ENCODE assay signal across 8 cellular contexts in the genomic region with DNA sequence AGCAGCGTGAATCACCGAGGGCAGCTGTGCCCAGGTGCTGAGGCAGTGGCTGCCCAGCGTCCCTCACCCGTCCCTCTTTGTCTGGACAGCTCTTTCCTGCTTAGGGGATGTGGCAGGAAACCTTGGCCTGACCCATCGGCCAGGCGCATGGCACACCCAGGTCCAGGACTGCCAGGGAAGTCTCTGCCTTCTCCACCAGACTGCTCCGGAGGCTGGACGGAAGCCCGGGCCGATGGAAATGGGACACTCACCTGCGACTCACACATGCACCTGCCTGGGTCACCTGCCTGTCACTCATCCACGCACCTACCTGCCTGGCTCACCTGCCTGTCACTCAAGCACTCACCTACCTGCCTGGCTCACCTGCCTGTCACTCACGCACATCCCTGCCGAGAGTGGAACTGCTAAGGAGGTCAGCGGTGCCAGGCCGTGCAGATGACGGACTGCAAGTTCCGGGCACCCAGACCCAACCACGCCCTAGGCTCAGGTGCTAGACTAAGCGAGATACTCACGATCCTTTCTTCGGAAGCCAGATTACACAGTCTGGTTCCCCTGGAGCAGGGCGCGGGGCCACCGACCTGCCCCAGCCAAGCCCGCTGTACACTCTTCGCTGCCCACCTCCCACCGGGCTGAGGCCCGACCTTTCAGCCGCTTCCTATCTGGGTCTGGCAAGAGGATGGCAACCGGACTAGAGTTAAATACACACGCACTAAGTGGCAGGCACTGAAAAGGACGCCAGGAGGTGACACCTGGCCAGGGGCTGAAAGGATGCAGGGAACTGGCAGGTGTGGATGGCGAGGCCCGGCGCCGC. TPM values are rescaled to one million over a fixed set of nuclear protein-coding genes. Genes with fewer than 3 reads are reported as not detected.
DNase-seq lines count a peak whose midpoint lies in the region; ATAC-seq and TF ChIP-seq lines count a peak whose summit lies in the region.

No MANE protein-coding gene starts in this region.

- intact Hi-C loops in gastrocnemius medialis (cut with DNase I; ENCODE audit: low total_unique reads): loop anchor here (1.0 to 5.0 kb wide), 5 partner anchors 34 to 156 kb away; partner anchors contain the start of genes ACAP3, AURKAIP1, B3GALT6 and C1orf159

- H3K9me3 ChIP-seq in SJSA1 (replicated peaks) (no peaks in the 10 kb centered on the region; the same call in 1 of the 2 replicates), gastrocnemius medialis (no peaks in the 10 kb centered on the region)

- peaks cover 41% of the 10 kb centered on the region for H3K4me1 Mint-ChIP-seq in activated T-cell treated with anti-CD3 and anti-CD28 coated beads, Interleukin-2, amount 50 U/mL, for 24 hours (ENCODE audit: low read depth)

- TF ChIP-seq CTCF in fibroblast of the aortic adventitia (IDR thresholded peaks at IDR 0.05; ENCODE audit: insufficient read depth, low read length): no peak
- no peak for TF ChIP-seq CTCF in gastrocnemius medialis (IDR thresholded peaks at IDR 0.05 in 4 of 5, conservative IDR thresholded peaks at IDR 0.05 in 1 of 5)

- peaks cover 48% of the 10 kb centered on the region for H3K36me3 Mint-ChIP-seq in activated T-cell treated with anti-CD3 and anti-CD28 coated beads, Interleukin-2, amount 50 U/mL, for 24 hours (ENCODE audit: low read depth)

- in situ Hi-C loops in gastrocnemius medialis (cut with MboI; ENCODE audit: low sequenced_read_pairs in 4 of 4): loop anchor here in 2 of 4 donors (25.0 kb wide), 2 partner anchors 135 to 160 kb away; partner anchors contain the start of gene C1orf159 (in 1 of the 2)

- H3K36me3 ChIP-seq in SJSA1 (peaks cover 58% of the 10 kb centered on the region), gastrocnemius medialis (peaks cover 0 to 9% of the 10 kb centered on the region in 2 donors)

- H3K4me3 ChIP-seq in SJSA1 (peak overlapping the region; percentile 100), fibroblast of the aortic adventitia (ENCODE audit: low read depth, low read length) (peak overlapping the region; percentile 87), gastrocnemius medialis (peak overlapping the region; percentile 79 to 92 (median 88))

- H3K27me3 ChIP-seq in SJSA1 (replicated peaks) (no peaks in the 10 kb centered on the region), gastrocnemius medialis (no peaks in the 10 kb centered on the region)

- peak overlapping the region; percentile 94 for H3K27ac Mint-ChIP-seq in activated T-cell treated with anti-CD3 and anti-CD28 coated beads, Interleukin-2, amount 50 U/mL, for 24 hours

- peaks cover 69% of the 10 kb centered on the region for H3K4me1 ChIP-seq in SJSA1 (replicated peaks)
- peaks cover 34 to 43% of the 10 kb centered on the region in 2 donors for H3K4me1 ChIP-seq in gastrocnemius medialis

- no peak for TF ChIP-seq POLR2A in gastrocnemius medialis (IDR thresholded peaks at IDR 0.05)

- no peaks in the 10 kb centered on the region for H3K27me3 Mint-ChIP-seq in activated T-cell treated with anti-CD3 and anti-CD28 coated beads, Interleukin-2, amount 50 U/mL, for 24 hours

- H3K4me3 Mint-ChIP-seq in activated T-cell treated with anti-CD3 and anti-CD28 coated beads, Interleukin-2, amount 50 U/mL, for 24 hours: peak overlapping the region; percentile 91

- H3K9me3 Mint-ChIP-seq in activated T-cell treated with anti-CD3 and anti-CD28 coated beads, Interleukin-2, amount 50 U/mL, for 24 hours: no peaks in the 10 kb centered on the region

- peak overlapping the region; percentile 87 for H3K27ac ChIP-seq in SJSA1
- peak overlapping the region; percentile 83 to 93 (median 90) for H3K27ac ChIP-seq in gastrocnemius medialis

- no peak for DNase-seq in activated T-cell treated with anti-CD3 and anti-CD28 coated beads, Interleukin-2, amount 50 U/mL, for 24 hours
- no peak for DNase-seq in activated T-cell treated with anti-CD3 and anti-CD28 coated beads for 4 hours
- no peak for DNase-seq in SJSA1 (ENCODE audit: low read depth in 1 of 2, low spot score in 2 of 2)
- no peak for DNase-seq in fibroblast of the aortic adventitia (ENCODE audit: low read depth)
- DNase-seq in gastrocnemius medialis: no peak
- DNase-seq in AML-193 (lab: John Stamatoyannopoulos, UW): no peak
- DNase-seq in MV-4-11 (lab: John Stamatoyannopoulos, UW): no peak
- DNase-seq in putamen (ENCODE audit: low spot score): no peak

- no peak for ATAC-seq in gastrocnemius medialis

RNA-seq across cellular contexts. Expression of gene UBE2J2, which starts 1.1 kb away (rescaled TPM):
- total RNA-seq in SJSA1 (2014; rRNA removed; shearing (Covaris generic)): 92.1 and 96.6 TPM in 2 replicates
- total RNA-seq in fibroblast of the aortic adventitia (ENCODE audit: low replicate concordance) (19.9 and 35.3 TPM in 2 replicates), gastrocnemius medialis (10 to 100 TPM; 31.3 to 42.3 (median 38.3) TPM)

RNA-seq across cellular contexts. Expression of gene SCNN1D, which starts 7.7 kb away (rescaled TPM):
- 0.53 and 1.5 TPM in 2 replicates for total RNA-seq in SJSA1 (2014; rRNA removed; shearing (Covaris generic))
- total RNA-seq in fibroblast of the aortic adventitia (ENCODE audit: low replicate concordance) (0.54 and 0.74 TPM in 2 replicates), gastrocnemius medialis (under 1 TPM in 3 of 4 donors, not detected in 1; 0.19 to 0.91 (median 0.66) TPM)

RNA-seq across cellular contexts. Expression of gene C1QTNF12, which starts 26.0 kb away (rescaled TPM):
- 0.25 and 1.8 TPM in 2 replicates for total RNA-seq in SJSA1 (2014; rRNA removed; shearing (Covaris generic))
- total RNA-seq in fibroblast of the aortic adventitia (ENCODE audit: low replicate concordance): 0.65 and 1.4 TPM in 2 replicates
- 1 to 10 TPM in 1 of 4 donors, not detected in 3; 2.7 TPM for total RNA-seq in gastrocnemius medialis

RNA-seq across cellular contexts. Expression of gene ACAP3, which starts 35.2 kb away (rescaled TPM):
- total RNA-seq in SJSA1 (2014; rRNA removed; shearing (Covaris generic)): 41.1 and 44.8 TPM in 2 replicates
- 43.2 and 106 TPM in 2 replicates for total RNA-seq in fibroblast of the aortic adventitia (ENCODE audit: low replicate concordance)
- 10 to 100 TPM; 18.4 to 31.9 (median 25.8) TPM for total RNA-seq in gastrocnemius medialis

RNA-seq across cellular contexts. Expression of gene PUSL1, which starts 35.9 kb away (rescaled TPM):
- 27.3 and 35.1 TPM in 2 replicates for total RNA-seq in SJSA1 (2014; rRNA removed; shearing (Covaris generic))
- total RNA-seq in fibroblast of the aortic adventitia (ENCODE audit: low replicate concordance) (21.3 and 25.9 TPM in 2 replicates), gastrocnemius medialis (10 to 100 TPM in 2 of 4 donors, 1 to 10 TPM in 2; 6.2 to 13.1 (median 9.5) TPM)
